Comparison of ENCODE assay signal across 1 cellular context in genomic region chr1:240663160-240663879, GRCh38.
TF ChIP-seq lines count a peak whose summit lies in the region.

No MANE protein-coding gene starts in this region.

TF ChIP-seq in HepG2, 621 proteins besides CTCF, POLR2A, EP300 and RAD21 (continued from another document):
- TF ChIP-seq, protein P1, sequence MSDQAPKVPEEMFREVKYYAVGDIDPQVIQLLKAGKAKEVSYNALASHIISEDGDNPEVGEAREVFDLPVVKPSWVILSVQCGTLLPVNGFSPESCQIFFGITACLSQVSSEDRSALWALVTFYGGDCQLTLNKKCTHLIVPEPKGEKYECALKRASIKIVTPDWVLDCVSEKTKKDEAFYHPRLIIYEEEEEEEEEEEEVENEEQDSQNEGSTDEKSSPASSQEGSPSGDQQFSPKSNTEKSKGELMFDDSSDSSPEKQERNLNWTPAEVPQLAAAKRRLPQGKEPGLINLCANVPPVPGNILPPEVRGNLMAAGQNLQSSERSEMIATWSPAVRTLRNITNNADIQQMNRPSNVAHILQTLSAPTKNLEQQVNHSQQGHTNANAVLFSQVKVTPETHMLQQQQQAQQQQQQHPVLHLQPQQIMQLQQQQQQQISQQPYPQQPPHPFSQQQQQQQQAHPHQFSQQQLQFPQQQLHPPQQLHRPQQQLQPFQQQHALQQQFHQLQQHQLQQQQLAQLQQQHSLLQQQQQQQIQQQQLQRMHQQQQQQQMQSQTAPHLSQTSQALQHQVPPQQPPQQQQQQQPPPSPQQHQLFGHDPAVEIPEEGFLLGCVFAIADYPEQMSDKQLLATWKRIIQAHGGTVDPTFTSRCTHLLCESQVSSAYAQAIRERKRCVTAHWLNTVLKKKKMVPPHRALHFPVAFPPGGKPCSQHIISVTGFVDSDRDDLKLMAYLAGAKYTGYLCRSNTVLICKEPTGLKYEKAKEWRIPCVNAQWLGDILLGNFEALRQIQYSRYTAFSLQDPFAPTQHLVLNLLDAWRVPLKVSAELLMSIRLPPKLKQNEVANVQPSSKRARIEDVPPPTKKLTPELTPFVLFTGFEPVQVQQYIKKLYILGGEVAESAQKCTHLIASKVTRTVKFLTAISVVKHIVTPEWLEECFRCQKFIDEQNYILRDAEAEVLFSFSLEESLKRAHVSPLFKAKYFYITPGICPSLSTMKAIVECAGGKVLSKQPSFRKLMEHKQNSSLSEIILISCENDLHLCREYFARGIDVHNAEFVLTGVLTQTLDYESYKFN (CRISPR knock-in tag; conservative IDR thresholded peaks at IDR 0.05), result no peak
- TF ChIP-seq MAFK (conservative IDR thresholded peaks at IDR 0.05 in 1 of 2, IDR thresholded peaks at IDR 0.05 in 1 of 2; ENCODE audit: low read length in 2 of 2), result peak; percentile 86 to 93
- TF ChIP-seq, protein P2, sequence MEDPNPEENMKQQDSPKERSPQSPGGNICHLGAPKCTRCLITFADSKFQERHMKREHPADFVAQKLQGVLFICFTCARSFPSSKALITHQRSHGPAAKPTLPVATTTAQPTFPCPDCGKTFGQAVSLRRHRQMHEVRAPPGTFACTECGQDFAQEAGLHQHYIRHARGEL (CRISPR knock-in tag; IDR thresholded peaks at IDR 0.05), result no peak
